Comparison of ENCODE assay signal across 11 cellular contexts in the genomic region with DNA sequence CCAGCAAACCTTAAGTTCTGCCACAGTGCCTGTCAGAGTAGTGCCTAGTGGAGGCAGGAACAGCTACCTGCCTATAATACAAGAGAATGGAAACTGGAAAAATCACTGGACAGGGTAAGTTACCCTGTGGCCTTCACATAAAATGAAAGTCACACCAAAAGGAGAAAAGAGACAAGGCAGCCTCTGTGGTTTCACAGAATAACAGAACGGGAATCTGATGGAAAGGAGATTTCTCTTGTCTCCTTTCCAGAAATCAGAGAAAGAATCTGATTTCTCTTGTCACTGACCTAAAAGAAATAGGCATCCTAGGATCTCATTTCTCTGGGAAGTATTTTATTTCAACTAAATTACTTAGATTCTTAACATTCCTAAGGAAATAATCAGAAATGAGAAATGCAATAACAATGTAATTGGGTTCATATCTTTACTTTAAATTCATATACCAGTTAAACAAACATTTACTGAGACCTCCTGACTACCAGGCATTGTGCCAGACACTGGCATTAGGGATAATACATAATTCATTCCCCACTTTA. TPM values are rescaled to one million over a fixed set of nuclear protein-coding genes. Genes with fewer than 3 reads are reported as not detected.
DNase-seq lines count a peak whose midpoint lies in the region; ATAC-seq and TF ChIP-seq lines count a peak whose summit lies in the region.
"Had no signal": no experiment of that assay in that cellular context is flagged by ENCODE, and none has a peak within 500 bp of the region (broad histone marks: within the 10 kb centered on the region; RNA-seq: fewer than 3 reads in every experiment).

No MANE protein-coding gene starts in this region.

- peak overlapping the region; percentile 96 for H2AK5ac ChIP-seq in IMR-90 (ENCODE audit: low read depth, low read length)

- ATAC-seq in IMR-90 (ENCODE audit: low read depth), result peak; percentile 74
- no peak for ATAC-seq in GM18498 (IDR thresholded peaks at IDR 0.05; ENCODE audit: unreplicated experiment)
- no peak for ATAC-seq in Right ventricle myocardium inferior

- no peaks in the 10 kb centered on the region for H3K9me3 ChIP-seq in IMR-90 (ENCODE audit: control insufficient read depth, insufficient read depth, low read length)

- POLR2A ChIA-PET in AG04449 (lab: Yijun Ruan, JAX) (no interaction called here), IMR-90 (lab: Charles Lee; ENCODE audit: unreplicated experiment) (no interaction called here)

- no peak for TF ChIP-seq CTCF in AG04449 (IDR thresholded peaks at IDR 0.05; ENCODE audit: insufficient read depth, low read length, missing control alignments)
- no peak for TF ChIP-seq CTCF in IMR-90 (conservative IDR thresholded peaks at IDR 0.05; ENCODE audit: low read depth, low read length)
- no peak for TF ChIP-seq CTCF in brain microvascular endothelial cell (IDR thresholded peaks at IDR 0.05; ENCODE audit: low read depth, low read length, missing control alignments)

- H3K27me3 ChIP-seq in IMR-90 (ENCODE audit: control insufficient read depth, insufficient read depth, low read length) (no peaks in the 10 kb centered on the region), brain microvascular endothelial cell (replicated peaks) (no peaks in the 10 kb centered on the region)

- H3K56ac ChIP-seq in IMR-90 (ENCODE audit: extremely low read depth, insufficient read depth, low read length), result peak overlapping the region; percentile 96

- CTCF ChIA-PET in AG04449 (lab: Yijun Ruan, JAX), result interaction anchor here (1.5 to 4.5 kb wide), 6 partner anchors 10 to 961 kb away, joined by 3 to 35 read pairs (median 8); partner anchors contain the start of gene PRCP
- CTCF ChIA-PET in IMR-90 (lab: Yijun Ruan, JAX), result interaction anchor here (1.0 to 1.5 kb wide), 2 partner anchors 9 to 83 kb away, joined by 8 to 9 read pairs; no protein-coding TSS in a partner anchor

- peaks cover 9% of the 10 kb centered on the region for H3K4me1 ChIP-seq in IMR-90 (ENCODE audit: control insufficient read depth, insufficient read depth, low read length)

- peak overlapping the region; percentile 97 for H2BK5ac ChIP-seq in IMR-90 (ENCODE audit: low read depth, low read length, poor library complexity, severe bottlenecking)

- intact Hi-C loops in IMR-90 (cut with micrococcal nuclease) (no loop called here), Right ventricle myocardium inferior (cut with DNase I) (no loop called here)

- in situ Hi-C loops in IMR-90 (cut with MboI; ENCODE audit: low sequenced_read_pairs) (no loop called here), brain microvascular endothelial cell (cut with HindIII; ENCODE audit: low pct_ligation_motif_present, low sequenced_read_pairs) (no loop called here)

- H3K9ac ChIP-seq in IMR-90 (ENCODE audit: low read depth, low read length), result peak overlapping the region; percentile 66

- peak overlapping the region; percentile 49 for H3K4me2 ChIP-seq in IMR-90 (ENCODE audit: low read depth, low read length)

- H3K27ac ChIP-seq in IMR-90 (ENCODE audit: insufficient read depth, low read length) (peak overlapping the region; percentile 84), brain microvascular endothelial cell (peak overlapping the region; percentile 70)

- no peak for TF ChIP-seq RAD21 in IMR-90 (IDR thresholded peaks at IDR 0.05; ENCODE audit: low read length)

- H2BK15ac ChIP-seq in IMR-90 (ENCODE audit: low read depth, low read length), result peak overlapping the region; percentile 69; the same call in 2 of the 3 replicates

- H4K20me1 ChIP-seq in IMR-90 (ENCODE audit: insufficient read depth, low read length), result no peaks in the 10 kb centered on the region

- H3K18ac ChIP-seq in IMR-90 (ENCODE audit: low read depth, low read length), result peak overlapping the region; percentile 79

- peak overlapping the region; percentile 99 for H2BK20ac ChIP-seq in IMR-90 (ENCODE audit: low read depth, low read length)

- peaks cover 7 to 13% of the 10 kb centered on the region in 2 experiments for H3K79me1 ChIP-seq in IMR-90 (ENCODE audit: low read depth in 1 of 2, low read length in 2 of 2)

- H3K4me3 ChIP-seq in AG04449 (ENCODE audit: low read depth, low read length) (no peak overlapping the region), IMR-90 (ENCODE audit: insufficient read depth, low read depth, low read length) (peak overlapping the region; percentile 11; the same call in 1 of the 2 replicates), brain microvascular endothelial cell (ENCODE audit: low read depth, low read length) (no peak overlapping the region)

- peak overlapping the region; percentile 84 for H3K4ac ChIP-seq in IMR-90 (ENCODE audit: low read depth, low read length)

- H2AK9ac ChIP-seq in IMR-90 (replicated peaks; ENCODE audit: low read depth, low read length, poor library complexity), result peak overlapping the region; percentile 45

- no TSS peak for BruUV-seq in IMR-90 (replicated peaks; lab: Mats Ljungman, UMichigan)

- no peak for TF ChIP-seq POLR2A in IMR-90 (IDR thresholded peaks at IDR 0.05; ENCODE audit: low read depth, low read length)

- dilution Hi-C loops in IMR-90 (cut with HindIII; ENCODE audit: low sequenced_read_pairs, unreplicated experiment), result no loop called here

- peak overlapping the region; percentile 2 for H2AFZ ChIP-seq in IMR-90 (replicated peaks; ENCODE audit: low read length, poor library complexity)

- H3K14ac ChIP-seq in IMR-90 (replicated peaks; ENCODE audit: low read depth, low read length), result peak overlapping the region; percentile 92

- WGBS in IMR-90 (ENCODE audit: extremely low coverage in 2 of 2, insufficient read length in 1 of 2), 2 experiments, result no CpG with 5 or more reads among the region's 1 CpG

- H4K8ac ChIP-seq in IMR-90 (ENCODE audit: low read depth in 2 of 2, low read length in 2 of 2), result peak overlapping the region; percentile 85 to 92

- peak overlapping the region; percentile 95 for H4K91ac ChIP-seq in IMR-90 (ENCODE audit: insufficient read depth, low read depth, low read length)

- H3K36me3 ChIP-seq in IMR-90 (ENCODE audit: control insufficient read depth, insufficient read depth, low read length) (no peaks in the 10 kb centered on the region), brain microvascular endothelial cell (replicated peaks) (no peaks in the 10 kb centered on the region)

- H3K23ac ChIP-seq in IMR-90 (ENCODE audit: low read depth, low read length), result peak overlapping the region; percentile 83

- H2BK120ac ChIP-seq in IMR-90 (ENCODE audit: low read depth, low read length), result peak overlapping the region; percentile 96

- DNase-seq in AG04449 (ENCODE audit: low read depth, low spot score), result peak; percentile 49
- peak; percentile 71 for DNase-seq in IMR-90
- peak; percentile 54 for DNase-seq in brain microvascular endothelial cell
- DNase-seq in medulla oblongata (ENCODE audit: extremely low spot score), result peak; percentile 57
- DNase-seq in NCI-H510A treated with DMSO at 0.1 percent for 48 hours (lab: John Stamatoyannopoulos, UW), result no peak
- no peak for DNase-seq in Right ventricle myocardium inferior (ENCODE audit: missing footprints)
- no peak for DNase-seq in amniotic stem cell (lab: John Stamatoyannopoulos, UW)
- DNase-seq: CD4-positive, alpha-beta memory T cell; mesendoderm; stimulated activated CD4-positive, alpha-beta T cell treated with anti-CD3 and anti-CD28 coated beads, Interleukin-4, amount 100 ng/mL, for 4 hours had no signal

- H3K9me1 ChIP-seq in IMR-90 (ENCODE audit: insufficient read depth, low read length), result peaks cover 7% of the 10 kb centered on the region; the same call in 1 of the 2 replicates

- H4K5ac ChIP-seq in IMR-90 (ENCODE audit: low read depth, low read length), result peak overlapping the region; percentile 81

TF ChIP-seq in IMR-90, 13 proteins besides CTCF, POLR2A, EP300 and RAD21:
- TF ChIP-seq MXI1 (IDR thresholded peaks at IDR 0.05; ENCODE audit: borderline replicate concordance, low read depth, low read length) (no peak), RCOR1 (IDR thresholded peaks at IDR 0.05; ENCODE audit: insufficient replicate concordance, low read length) (no peak), FOS (IDR thresholded peaks at IDR 0.05; ENCODE audit: low read depth, low read length) (no peak), SMC3 (IDR thresholded peaks at IDR 0.05; ENCODE audit: low read depth, low read length) (no peak), CEBPB (IDR thresholded peaks at IDR 0.05; ENCODE audit: low read depth, low read length) (no peak), MAZ (IDR thresholded peaks at IDR 0.05; ENCODE audit: borderline replicate concordance, low read depth, low read length) (no peak), MAFK (IDR thresholded peaks at IDR 0.05; ENCODE audit: low read depth, low read length) (no peak), NFE2L2 (IDR thresholded peaks at IDR 0.05; ENCODE audit: low read depth, low read length) (no peak)
- TF ChIP-seq, protein P1, sequence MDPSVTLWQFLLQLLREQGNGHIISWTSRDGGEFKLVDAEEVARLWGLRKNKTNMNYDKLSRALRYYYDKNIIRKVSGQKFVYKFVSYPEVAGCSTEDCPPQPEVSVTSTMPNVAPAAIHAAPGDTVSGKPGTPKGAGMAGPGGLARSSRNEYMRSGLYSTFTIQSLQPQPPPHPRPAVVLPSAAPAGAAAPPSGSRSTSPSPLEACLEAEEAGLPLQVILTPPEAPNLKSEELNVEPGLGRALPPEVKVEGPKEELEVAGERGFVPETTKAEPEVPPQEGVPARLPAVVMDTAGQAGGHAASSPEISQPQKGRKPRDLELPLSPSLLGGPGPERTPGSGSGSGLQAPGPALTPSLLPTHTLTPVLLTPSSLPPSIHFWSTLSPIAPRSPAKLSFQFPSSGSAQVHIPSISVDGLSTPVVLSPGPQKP (IDR thresholded peaks at IDR 0.05; ENCODE audit: borderline replicate concordance, low read depth, low read length), result no peak

RNA-seq across cellular contexts. Expression of gene PRCP, which starts 41.6 kb away (rescaled TPM):
- 31.7 TPM in 2 replicates for total RNA-seq in IMR-90 (2012; rRNA removed)
- 56.8 and 64.9 TPM in 2 replicates for polyA plus RNA-seq in IMR-90 (2012; rRNA removed)
- polyA plus RNA-seq in IMR-90 (2012; cell fraction: cytosol; rRNA removed), result 24.1 and 32.6 TPM in 2 replicates
- 4.1 and 36.8 TPM in 2 replicates for polyA plus RNA-seq in IMR-90 (2012; cell fraction: nucleus; rRNA removed; ENCODE audit: low replicate concordance)
- 43.4 TPM for total RNA-seq in Right ventricle myocardium inferior

RNA-seq across cellular contexts. Expression of gene DDIAS, which starts 42.9 kb away (rescaled TPM):
- total RNA-seq in IMR-90 (2012; rRNA removed), result 9.4 and 15.8 TPM in 2 replicates
- polyA plus RNA-seq in IMR-90 (2012; rRNA removed), result 4.3 and 4.6 TPM in 2 replicates
- 0.93 and 2.8 TPM in 2 replicates for polyA plus RNA-seq in IMR-90 (2012; cell fraction: cytosol; rRNA removed)
- 0.61 and 2.6 TPM in 2 replicates for polyA plus RNA-seq in IMR-90 (2012; cell fraction: nucleus; rRNA removed; ENCODE audit: low replicate concordance)
- total RNA-seq in Right ventricle myocardium inferior, result 0.95 TPM

Comparison
In these comparisons a context has a peak if more than half of its experiments do, and no peak if none do; other contexts are left out.
1. DNase-seq: peak in AG04449 (single experiment), IMR-90 (single experiment), brain microvascular endothelial cell (single experiment) and medulla oblongata (single experiment); none in NCI-H510A treated with DMSO at 0.1 percent for 48 hours (single experiment), Right ventricle myocardium inferior (single experiment) and amniotic stem cell (single experiment).